23 cellular contexts compared by ENCODE assay signal in the genomic region with DNA sequence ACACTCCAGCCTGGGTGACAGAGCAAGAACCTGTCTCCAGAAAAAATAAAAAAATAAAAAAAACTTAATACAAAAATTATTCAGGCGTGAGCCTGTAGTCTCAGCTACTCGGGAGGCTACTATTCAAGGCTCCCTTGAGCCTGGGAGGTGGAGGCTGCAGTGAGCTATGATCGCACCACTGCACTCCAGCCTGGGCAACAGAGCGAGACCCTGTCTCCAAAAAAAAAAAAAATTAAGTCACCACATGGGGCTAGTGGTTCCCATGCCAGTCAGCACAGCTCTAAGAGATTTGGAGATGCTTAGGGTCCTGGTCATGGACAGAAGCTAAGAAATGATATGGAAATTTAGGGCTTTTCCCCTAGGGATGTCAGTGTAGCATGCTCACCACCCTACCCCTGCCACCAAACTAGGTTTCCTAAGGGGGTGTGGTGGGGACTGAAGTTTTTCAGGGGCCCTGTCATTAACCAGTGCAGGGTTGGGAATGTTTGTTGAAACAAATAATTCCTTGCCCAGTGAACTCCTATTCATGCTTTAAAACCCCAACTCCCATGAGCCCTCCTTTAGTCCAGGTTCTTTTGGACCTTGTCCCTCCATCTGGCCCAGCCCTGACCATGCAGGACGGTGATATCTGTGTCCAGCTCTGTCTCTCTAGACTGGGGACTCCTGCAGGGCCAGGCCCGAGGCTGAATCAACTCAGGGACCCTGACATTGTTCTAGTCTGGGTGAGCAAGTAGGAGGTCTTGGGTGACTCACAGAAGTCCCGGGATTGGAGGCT. TPM values are rescaled to one million over a fixed set of nuclear protein-coding genes. Genes with fewer than 3 reads are reported as not detected.
A peak's percentile ranks its signal among the peaks of the same experiment; 100 is the strongest.
DNase-seq lines count a peak whose midpoint lies in the region; TF ChIP-seq lines count a peak whose summit lies in the region.
"Had no signal": no experiment of that assay in that cellular context is flagged by ENCODE, and none has a peak within 500 bp of the region (broad histone marks: within the 10 kb centered on the region; RNA-seq: fewer than 3 reads in every experiment).

No MANE protein-coding gene starts in this region.

- H3K36me3 Mint-ChIP-seq in activated CD4-positive, alpha-beta T cell treated with anti-CD3 and anti-CD28 coated beads, Interleukin-2, amount 10 ng/mL, durations not matched to agents 24 days and 14 days (ENCODE audit: low read depth) = peaks cover 38% of the 10 kb centered on the region

- no peaks in the 10 kb centered on the region for H3K27me3 ChIP-seq in OCI-LY1 (ENCODE audit: insufficient read depth, low read length)
- H3K27me3 ChIP-seq in hepatocyte = no peaks in the 10 kb centered on the region
- H3K27me3 ChIP-seq: ascending aorta, cardiac muscle cell, stomach, transverse colon had no signal

- intact Hi-C loops in activated CD4-positive, alpha-beta T cell treated with anti-CD3 and anti-CD28 coated beads, Interleukin-2, amount 10 ng/mL, durations not matched to agents 24 days and 14 days (cut with micrococcal nuclease) = no loop called here

- no peaks in the 10 kb centered on the region for H3K9me3 ChIP-seq in OCI-LY1 (ENCODE audit: low read length)
- H3K9me3 ChIP-seq in hepatocyte (ENCODE audit: low read depth) = no peaks in the 10 kb centered on the region
- H3K9me3 ChIP-seq: ascending aorta, gastrocnemius medialis, stomach, transverse colon had no signal

- no peak overlapping the region for H3K9ac ChIP-seq in OCI-LY1 (ENCODE audit: low read length)

- H3K9me2 ChIP-seq in OCI-LY1 (ENCODE audit: low read depth, low read length) = no peaks in the 10 kb centered on the region
- H3K9me2 ChIP-seq in hepatocyte (replicated peaks; ENCODE audit: insufficient read depth) = no peaks in the 10 kb centered on the region

- H3K4me3 Mint-ChIP-seq in activated CD4-positive, alpha-beta T cell treated with anti-CD3 and anti-CD28 coated beads, Interleukin-2, amount 10 ng/mL, durations not matched to agents 24 days and 14 days = peak overlapping the region; percentile 15

- no peaks in the 10 kb centered on the region; the same call in 1 of the 2 replicates for H3F3A ChIP-seq in OCI-LY1 (ENCODE audit: insufficient read depth, low read length)

- H2AFZ ChIP-seq in OCI-LY1 (ENCODE audit: low read length) (no peak overlapping the region), hepatocyte (no peak overlapping the region)

- peaks cover 52% of the 10 kb centered on the region for H3K4me1 Mint-ChIP-seq in activated CD4-positive, alpha-beta T cell treated with anti-CD3 and anti-CD28 coated beads, Interleukin-2, amount 10 ng/mL, durations not matched to agents 24 days and 14 days

- H3K79me2 ChIP-seq in OCI-LY1 (ENCODE audit: insufficient read depth, low read length) (0 out of 2 replicates have a peak, but pooled peaks cover 11% of the 10 kb centered on the region), hepatocyte (no peaks in the 10 kb centered on the region)

- 0 out of 2 replicates have a peak overlapping the region, but pooled peaks have one; percentile 5 for H3K4me2 ChIP-seq in OCI-LY1 (ENCODE audit: low read length)
- H3K4me2 ChIP-seq in hepatocyte = no peak overlapping the region

- no peak for TF ChIP-seq CTCF in OCI-LY1 (IDR thresholded peaks at IDR 0.05; ENCODE audit: low read length)
- no peak for TF ChIP-seq CTCF in hepatocyte (IDR thresholded peaks at IDR 0.05; ENCODE audit: poor library complexity)

- no peaks in the 10 kb centered on the region for H3K9me3 Mint-ChIP-seq in activated CD4-positive, alpha-beta T cell treated with anti-CD3 and anti-CD28 coated beads, Interleukin-2, amount 10 ng/mL, durations not matched to agents 24 days and 14 days
- H3K9me3 Mint-ChIP-seq: activated naive CD8-positive, alpha-beta T cell treated with anti-CD3 and anti-CD28 coated beads for 36 hours had no signal

- H3K4me3 ChIP-seq in OCI-LY1 (ENCODE audit: low read depth, low read length, poor library complexity, severe bottlenecking) (no peak overlapping the region), hepatocyte (no peak overlapping the region)
- H3K4me3 ChIP-seq: ascending aorta, cardiac muscle cell, gastrocnemius medialis, stomach, transverse colon had no signal

- H3K27ac ChIP-seq in OCI-LY1 (ENCODE audit: low read depth, low read length, poor library complexity, severe bottlenecking) = peak overlapping the region; percentile 95
- peak overlapping the region; percentile 100 for H3K27ac ChIP-seq in cingulate gyrus (ENCODE audit: low read depth, low read length)
- peak overlapping the region; percentile 99 for H3K27ac ChIP-seq in substantia nigra (ENCODE audit: low read depth, low read length, poor library complexity, severe bottlenecking)
- no peak overlapping the region for H3K27ac ChIP-seq in hepatocyte
- H3K27ac ChIP-seq: ascending aorta, cardiac muscle cell, gastrocnemius medialis, stomach, transverse colon had no signal

- no peak overlapping the region for H3K27ac Mint-ChIP-seq in activated CD4-positive, alpha-beta T cell treated with anti-CD3 and anti-CD28 coated beads, Interleukin-2, amount 10 ng/mL, durations not matched to agents 24 days and 14 days

- WGBS in hepatocyte (ENCODE audit: low lambda C conversion rate, missing lambda C conversion rate) = 86% methylated on average over 7 of the region's 7 CpGs

- H3K36me3 ChIP-seq in OCI-LY1 (ENCODE audit: insufficient read depth, low read length) (peaks cover 26% of the 10 kb centered on the region), hepatocyte (replicated peaks; ENCODE audit: insufficient read depth, low read depth) (no peaks in the 10 kb centered on the region)
- H3K36me3 ChIP-seq: ascending aorta, cardiac muscle cell, gastrocnemius medialis, stomach, transverse colon had no signal

- H3K4me1 ChIP-seq in OCI-LY1 (ENCODE audit: insufficient read depth, low read length, severe bottlenecking) (peaks cover 82% of the 10 kb centered on the region), hepatocyte (ENCODE audit: insufficient read depth) (no peaks in the 10 kb centered on the region)
- H3K4me1 ChIP-seq: gastrocnemius medialis had no signal

- H4K20me1 ChIP-seq in OCI-LY1 (ENCODE audit: insufficient read depth, low read length) = no peaks in the 10 kb centered on the region
- H4K20me1 ChIP-seq in hepatocyte (ENCODE audit: insufficient read depth, poor library complexity, severe bottlenecking) = no peaks in the 10 kb centered on the region

- H3K27me3 Mint-ChIP-seq in activated CD4-positive, alpha-beta T cell treated with anti-CD3 and anti-CD28 coated beads, Interleukin-2, amount 10 ng/mL, durations not matched to agents 24 days and 14 days = no peaks in the 10 kb centered on the region
- H3K27me3 Mint-ChIP-seq: activated naive CD8-positive, alpha-beta T cell treated with anti-CD3 and anti-CD28 coated beads for 36 hours had no signal

- DNase-seq in activated CD4-positive, alpha-beta T cell treated with anti-CD3 and anti-CD28 coated beads, Interleukin-2, amount 10 ng/mL, durations not matched to agents 24 days and 14 days = no peak
- DNase-seq in activated CD4-positive, alpha-beta T cell treated with anti-CD3 and anti-CD28 coated beads for 48 hours = no peak
- DNase-seq in substantia nigra (lab: John Stamatoyannopoulos, UW) (no peak), hepatocyte (ENCODE audit: low spot score) (no peak), GOT3 (lab: John Stamatoyannopoulos, UW) (no peak)
- no peak for DNase-seq in stimulated activated CD4-positive, alpha-beta T cell treated with anti-CD3 and anti-CD28 coated beads, Interleukin-2, amount 100 ng/mL, for 48 hours
- DNase-seq: activated effector memory CD4-positive, alpha-beta T cell treated with anti-CD3 and anti-CD28 coated beads, Interleukin-2, amount 50 U/mL, for 16 hours; activated naive CD8-positive, alpha-beta T cell treated with anti-CD3 and anti-CD28 coated beads for 36 hours; activated T-cell treated with anti-CD3 and anti-CD28 coated beads for 4 hours; AML-193; gastrocnemius medialis; NCI-H1694 treated with DMSO at 0.1 percent for 48 hours; NCI-H2171; NCI-H510A treated with DMSO at 0.1 percent for 48 hours; PC-3; stomach; transverse colon had no signal

RNA-seq across cellular contexts. Expression of a gene that starts 1.8 kb away (rescaled TPM):
- 91.9 and 96.2 TPM in 2 replicates for total RNA-seq in activated CD4-positive, alpha-beta T cell treated with anti-CD3 and anti-CD28 coated beads, Interleukin-2, amount 10 ng/mL, durations not matched to agents 24 days and 14 days
- 2.1 and 2.2 TPM in 2 replicates for total RNA-seq in hepatocyte
- polyA plus RNA-seq in hepatocyte = 1.9 and 2.3 TPM in 2 replicates
- total RNA-seq: ascending aorta had no signal

RNA-seq across cellular contexts. Expression of a gene that starts 33.8 kb away (rescaled TPM):
- total RNA-seq in activated CD4-positive, alpha-beta T cell treated with anti-CD3 and anti-CD28 coated beads, Interleukin-2, amount 10 ng/mL, durations not matched to agents 24 days and 14 days = 69.0 and 70.3 TPM in 2 replicates
- total RNA-seq in hepatocyte = 7.7 and 9.5 TPM in 2 replicates
- polyA plus RNA-seq in hepatocyte = 37.1 and 52.7 TPM in 2 replicates

RNA-seq across cellular contexts. Expression of a gene that starts 41.9 kb away (rescaled TPM):
- total RNA-seq in activated CD4-positive, alpha-beta T cell treated with anti-CD3 and anti-CD28 coated beads, Interleukin-2, amount 10 ng/mL, durations not matched to agents 24 days and 14 days = not detected in 2 replicates
- 19.1 and 22.6 TPM in 2 replicates for total RNA-seq in hepatocyte
- polyA plus RNA-seq in hepatocyte = 14.6 and 16.7 TPM in 2 replicates
- total RNA-seq: activated naive CD8-positive, alpha-beta T cell treated with anti-CD3 and anti-CD28 coated beads for 36 hours; cardiac muscle cell; LHCN-M2; occipital lobe had no signal
- polyA plus RNA-seq: cardiac muscle cell had no signal

Comparison
In these comparisons a context has a peak if more than half of its experiments do, and no peak if none do; other contexts are left out.
1. RNA of a gene that starts 1.8 kb away (total RNA-seq): 91.9 to 96.2 TPM in activated CD4-positive, alpha-beta T cell treated with anti-CD3 and anti-CD28 coated beads, Interleukin-2, amount 10 ng/mL, durations not matched to agents 24 days and 14 days; 2.1 to 2.2 TPM in hepatocyte; every median in the first group is over 10 times any median in the second.
2. RNA of a gene that starts 41.9 kb away (total RNA-seq): 19.1 to 22.6 TPM in hepatocyte; not detected in activated CD4-positive, alpha-beta T cell treated with anti-CD3 and anti-CD28 coated beads, Interleukin-2, amount 10 ng/mL, durations not matched to agents 24 days and 14 days; every median in the first group is over 10 times any median in the second.